In genomic region chr17:47735536-47736011, GRCh38 we compare ENCODE assay signal across 1 cellular context.
TF ChIP-seq lines count a peak whose summit lies in the region.

No MANE protein-coding gene starts in this region.

TF ChIP-seq in GM12878, 131 proteins besides CTCF, POLR2A, EP300 and RAD21 (continued from another document and continues in another):
- TF ChIP-seq NFYA (IDR thresholded peaks at IDR 0.05; ENCODE audit: borderline replicate concordance, low read depth, low read length) (no peak), MYB (IDR thresholded peaks at IDR 0.05; ENCODE audit: borderline replicate concordance, low read depth, low read length) (no peak), DPF2 (IDR thresholded peaks at IDR 0.05) (peak; percentile 50), BACH1 (IDR thresholded peaks at IDR 0.05; ENCODE audit: borderline replicate concordance) (peak; percentile 31; the same call in 1 of the 2 replicates), CHD2 (IDR thresholded peaks at IDR 0.05; ENCODE audit: borderline replicate concordance, low read depth, low read length) (no peak), RUNX3 (IDR thresholded peaks at IDR 0.05; ENCODE audit: low read length) (peak; percentile 69), JUND (IDR thresholded peaks at IDR 0.05; ENCODE audit: low read depth, low read length) (no peak), ZNF622 (IDR thresholded peaks at IDR 0.05) (no peak), FOXK2 (IDR thresholded peaks at IDR 0.05) (no peak), HSF1 (IDR thresholded peaks at IDR 0.05; ENCODE audit: low read depth, low read length) (no peak), NKRF (conservative IDR thresholded peaks at IDR 0.05) (peak; percentile 53; the same call in 1 of the 2 replicates), TARDBP (IDR thresholded peaks at IDR 0.05; ENCODE audit: borderline replicate concordance) (no peak), CBFB (IDR thresholded peaks at IDR 0.05; ENCODE audit: low read depth) (0 out of 2 replicates have a peak, but pooled peaks have one; percentile 22), ATF3 (IDR thresholded peaks at IDR 0.05; ENCODE audit: borderline replicate concordance, extremely low read depth, low read depth, low read length) (no peak), TCF7 (IDR thresholded peaks at IDR 0.05; ENCODE audit: borderline replicate concordance) (no peak), ZNF24 (IDR thresholded peaks at IDR 0.05) (no peak), SUZ12 (IDR thresholded peaks at IDR 0.05; ENCODE audit: unreplicated experiment) (no peak), TAF1 (IDR thresholded peaks at IDR 0.05; ENCODE audit: borderline replicate concordance, low read depth, low read length) (peak; percentile 19; the same call in 1 of the 2 replicates), REST (IDR thresholded peaks at IDR 0.05; ENCODE audit: low read depth, low read length) (no peak), KLF5 (IDR thresholded peaks at IDR 0.05; ENCODE audit: partially characterized antibody) (no peak), ZSCAN29 (IDR thresholded peaks at IDR 0.05) (no peak), MEF2B (IDR thresholded peaks at IDR 0.05; ENCODE audit: partially characterized antibody, poor library complexity, severe bottlenecking) (no peak), BCL11A (IDR thresholded peaks at IDR 0.05; ENCODE audit: low read depth, low read length) (0 out of 2 replicates have a peak, but pooled peaks have one; percentile 19), HCFC1 (IDR thresholded peaks at IDR 0.05; ENCODE audit: low read length) (peak; percentile 47; the same call in 1 of the 2 replicates), MXI1 (IDR thresholded peaks at IDR 0.05; ENCODE audit: low read depth, low read length) (no peak; the same call in 1 of the 2 replicates), HDAC6 (IDR thresholded peaks at IDR 0.05; ENCODE audit: unreplicated experiment) (no peak), SP1 (IDR thresholded peaks at IDR 0.05; ENCODE audit: low read depth, low read length) (no peak), CREB1 (IDR thresholded peaks at IDR 0.05; ENCODE audit: low read depth) (no peak), MAX (IDR thresholded peaks at IDR 0.05; ENCODE audit: low read depth, low read length) (no peak), WRNIP1 (IDR thresholded peaks at IDR 0.05; ENCODE audit: borderline replicate concordance, low read depth, low read length) (no peak), TCF3 (IDR thresholded peaks at IDR 0.05; ENCODE audit: borderline replicate concordance, insufficient read depth, low read depth, low read length) (no peak), ZNF384 (IDR thresholded peaks at IDR 0.05; ENCODE audit: borderline replicate concordance, low read depth, low read length) (no peak), ZBTB33 (IDR thresholded peaks at IDR 0.05) (no peak), MTA3 (IDR thresholded peaks at IDR 0.05; ENCODE audit: borderline replicate concordance, low read length) (0 out of 2 replicates have a peak, but pooled peaks have one; percentile 44), POU2F2 (IDR thresholded peaks at IDR 0.05; ENCODE audit: borderline replicate concordance, low read depth, low read length) (peak; percentile 79; the same call in 1 of the 3 replicates), IKZF1 (conservative IDR thresholded peaks at IDR 0.05) (peak; percentile 18; the same call in 1 of the 2 replicates), ZNF217 (IDR thresholded peaks at IDR 0.05) (peak; percentile 91), YY1 (IDR thresholded peaks at IDR 0.05; ENCODE audit: low read depth, low read length) (peak; percentile 65; the same call in 1 of the 2 replicates), SMC3 (IDR thresholded peaks at IDR 0.05; ENCODE audit: borderline replicate concordance, low read length) (no peak), SREBF2 (IDR thresholded peaks at IDR 0.05; ENCODE audit: low read length) (no peak), CBX3 (IDR thresholded peaks at IDR 0.05; ENCODE audit: borderline replicate concordance, low read depth) (no peak), TBL1XR1 (IDR thresholded peaks at IDR 0.05; ENCODE audit: low read depth, low read length) (no peak), CREM (IDR thresholded peaks at IDR 0.05; ENCODE audit: low read depth) (peak; percentile 56; the same call in 1 of the 2 replicates), CEBPB (IDR thresholded peaks at IDR 0.05; ENCODE audit: borderline replicate concordance in 1 of 2, low read depth in 2 of 2, low read length in 2 of 2) (no peak), ESRRA (IDR thresholded peaks at IDR 0.05; ENCODE audit: low read length) (peak; percentile 19; the same call in 1 of the 2 replicates), NBN (IDR thresholded peaks at IDR 0.05) (peak; percentile 57; the same call in 1 of the 2 replicates)
- TF ChIP-seq, protein P1, sequence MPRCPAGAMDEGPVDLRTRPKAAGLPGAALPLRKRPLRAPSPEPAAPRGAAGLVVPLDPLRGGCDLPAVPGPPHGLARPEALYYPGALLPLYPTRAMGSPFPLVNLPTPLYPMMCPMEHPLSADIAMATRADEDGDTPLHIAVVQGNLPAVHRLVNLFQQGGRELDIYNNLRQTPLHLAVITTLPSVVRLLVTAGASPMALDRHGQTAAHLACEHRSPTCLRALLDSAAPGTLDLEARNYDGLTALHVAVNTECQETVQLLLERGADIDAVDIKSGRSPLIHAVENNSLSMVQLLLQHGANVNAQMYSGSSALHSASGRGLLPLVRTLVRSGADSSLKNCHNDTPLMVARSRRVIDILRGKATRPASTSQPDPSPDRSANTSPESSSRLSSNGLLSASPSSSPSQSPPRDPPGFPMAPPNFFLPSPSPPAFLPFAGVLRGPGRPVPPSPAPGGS (IDR thresholded peaks at IDR 0.05; ENCODE audit: borderline replicate concordance, insufficient read depth, low read depth, low read length, poor library complexity, severe bottlenecking) = peak; percentile 25
- TF ChIP-seq, protein P2, sequence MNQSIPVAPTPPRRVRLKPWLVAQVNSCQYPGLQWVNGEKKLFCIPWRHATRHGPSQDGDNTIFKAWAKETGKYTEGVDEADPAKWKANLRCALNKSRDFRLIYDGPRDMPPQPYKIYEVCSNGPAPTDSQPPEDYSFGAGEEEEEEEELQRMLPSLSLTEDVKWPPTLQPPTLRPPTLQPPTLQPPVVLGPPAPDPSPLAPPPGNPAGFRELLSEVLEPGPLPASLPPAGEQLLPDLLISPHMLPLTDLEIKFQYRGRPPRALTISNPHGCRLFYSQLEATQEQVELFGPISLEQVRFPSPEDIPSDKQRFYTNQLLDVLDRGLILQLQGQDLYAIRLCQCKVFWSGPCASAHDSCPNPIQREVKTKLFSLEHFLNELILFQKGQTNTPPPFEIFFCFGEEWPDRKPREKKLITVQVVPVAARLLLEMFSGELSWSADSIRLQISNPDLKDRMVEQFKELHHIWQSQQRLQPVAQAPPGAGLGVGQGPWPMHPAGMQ (IDR thresholded peaks at IDR 0.05; ENCODE audit: borderline replicate concordance) = no peak
- TF ChIP-seq, protein P3, sequence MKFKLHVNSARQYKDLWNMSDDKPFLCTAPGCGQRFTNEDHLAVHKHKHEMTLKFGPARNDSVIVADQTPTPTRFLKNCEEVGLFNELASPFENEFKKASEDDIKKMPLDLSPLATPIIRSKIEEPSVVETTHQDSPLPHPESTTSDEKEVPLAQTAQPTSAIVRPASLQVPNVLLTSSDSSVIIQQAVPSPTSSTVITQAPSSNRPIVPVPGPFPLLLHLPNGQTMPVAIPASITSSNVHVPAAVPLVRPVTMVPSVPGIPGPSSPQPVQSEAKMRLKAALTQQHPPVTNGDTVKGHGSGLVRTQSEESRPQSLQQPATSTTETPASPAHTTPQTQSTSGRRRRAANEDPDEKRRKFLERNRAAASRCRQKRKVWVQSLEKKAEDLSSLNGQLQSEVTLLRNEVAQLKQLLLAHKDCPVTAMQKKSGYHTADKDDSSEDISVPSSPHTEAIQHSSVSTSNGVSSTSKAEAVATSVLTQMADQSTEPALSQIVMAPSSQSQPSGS (IDR thresholded peaks at IDR 0.05; ENCODE audit: low read length) = no peak
- TF ChIP-seq, protein P4, sequence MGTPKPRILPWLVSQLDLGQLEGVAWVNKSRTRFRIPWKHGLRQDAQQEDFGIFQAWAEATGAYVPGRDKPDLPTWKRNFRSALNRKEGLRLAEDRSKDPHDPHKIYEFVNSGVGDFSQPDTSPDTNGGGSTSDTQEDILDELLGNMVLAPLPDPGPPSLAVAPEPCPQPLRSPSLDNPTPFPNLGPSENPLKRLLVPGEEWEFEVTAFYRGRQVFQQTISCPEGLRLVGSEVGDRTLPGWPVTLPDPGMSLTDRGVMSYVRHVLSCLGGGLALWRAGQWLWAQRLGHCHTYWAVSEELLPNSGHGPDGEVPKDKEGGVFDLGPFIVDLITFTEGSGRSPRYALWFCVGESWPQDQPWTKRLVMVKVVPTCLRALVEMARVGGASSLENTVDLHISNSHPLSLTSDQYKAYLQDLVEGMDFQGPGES (IDR thresholded peaks at IDR 0.05) = no peak
- TF ChIP-seq, protein P5, sequence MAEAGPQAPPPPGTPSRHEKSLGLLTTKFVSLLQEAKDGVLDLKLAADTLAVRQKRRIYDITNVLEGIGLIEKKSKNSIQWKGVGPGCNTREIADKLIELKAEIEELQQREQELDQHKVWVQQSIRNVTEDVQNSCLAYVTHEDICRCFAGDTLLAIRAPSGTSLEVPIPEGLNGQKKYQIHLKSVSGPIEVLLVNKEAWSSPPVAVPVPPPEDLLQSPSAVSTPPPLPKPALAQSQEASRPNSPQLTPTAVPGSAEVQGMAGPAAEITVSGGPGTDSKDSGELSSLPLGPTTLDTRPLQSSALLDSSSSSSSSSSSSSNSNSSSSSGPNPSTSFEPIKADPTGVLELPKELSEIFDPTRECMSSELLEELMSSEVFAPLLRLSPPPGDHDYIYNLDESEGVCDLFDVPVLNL (IDR thresholded peaks at IDR 0.05; ENCODE audit: low read depth, low read length) = no peak
